In genomic region chr1:22189619-22190018, GRCh38 we compare ENCODE assay signal across 3 cellular contexts.
TF ChIP-seq lines count a peak whose summit lies in the region.

No MANE protein-coding gene starts in this region.

TF ChIP-seq in HepG2, 621 proteins besides CTCF, POLR2A, EP300 and RAD21 (continues in another document):
- TF ChIP-seq ATF6 (CRISPR knock-in tag; conservative IDR thresholded peaks at IDR 0.05) (no peak), ZNF552 (CRISPR knock-in tag; IDR thresholded peaks at IDR 0.05; ENCODE audit: borderline replicate concordance) (no peak), SOX5 (CRISPR knock-in tag; IDR thresholded peaks at IDR 0.05; ENCODE audit: borderline replicate concordance) (no peak), ZNF713 (CRISPR knock-in tag; IDR thresholded peaks at IDR 0.05) (no peak), ATF7-NPFF (CRISPR knock-in tag; IDR thresholded peaks at IDR 0.05; ENCODE audit: low read depth) (no peak), SNAPC2 (CRISPR knock-in tag; IDR thresholded peaks at IDR 0.05) (no peak), REST (IDR thresholded peaks at IDR 0.05; ENCODE audit: borderline replicate concordance in 1 of 2, low read depth in 1 of 2, low read length in 2 of 2) (0 out of 4 replicates have a peak, but pooled peaks of 1 of the 2 experiments have one; percentile 43), PHF5A (CRISPR knock-in tag; IDR thresholded peaks at IDR 0.05; ENCODE audit: low read depth, unreplicated experiment) (no peak), TBX2 (CRISPR knock-in tag; IDR thresholded peaks at IDR 0.05; ENCODE audit: borderline replicate concordance) (no peak), KMT2A (CRISPR knock-in tag; IDR thresholded peaks at IDR 0.05) (no peak), ZNF629 (CRISPR knock-in tag; conservative IDR thresholded peaks at IDR 0.05) (peak; percentile 33; the same call in 1 of the 2 replicates), SYNCRIP (IDR thresholded peaks at IDR 0.05; ENCODE audit: insufficient read depth, low read depth, low read length) (no peak), ZNF333 (CRISPR knock-in tag; IDR thresholded peaks at IDR 0.05; ENCODE audit: borderline replicate concordance) (no peak)
- TF ChIP-seq, protein P1, sequence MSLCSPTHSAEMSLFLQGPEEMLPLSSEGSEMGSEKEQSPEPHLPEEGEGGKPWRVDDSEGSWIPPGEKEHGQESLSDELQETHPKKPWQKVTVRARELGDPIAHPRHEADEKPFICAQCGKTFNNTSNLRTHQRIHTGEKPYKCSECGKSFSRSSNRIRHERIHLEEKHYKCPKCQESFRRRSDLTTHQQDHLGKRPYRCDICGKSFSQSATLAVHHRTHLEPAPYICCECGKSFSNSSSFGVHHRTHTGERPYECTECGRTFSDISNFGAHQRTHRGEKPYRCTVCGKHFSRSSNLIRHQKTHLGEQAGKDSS (CRISPR knock-in tag; IDR thresholded peaks at IDR 0.05; ENCODE audit: borderline replicate concordance, low read depth) = no peak

TF ChIP-seq in HEK293, 187 proteins besides CTCF, POLR2A, EP300 and RAD21:
- TF ChIP-seq ZBTB20 (tag by site-specific recombination; IDR thresholded peaks at IDR 0.05) = no peak
- TF ChIP-seq ZNF658 (tag by site-specific recombination; IDR thresholded peaks at IDR 0.05) = no peak
- TF ChIP-seq ZNF366 (tag by site-specific recombination; conservative IDR thresholded peaks at IDR 0.05) = no peak
- TF ChIP-seq REST (tag by site-specific recombination; IDR thresholded peaks at IDR 0.05) = 0 out of 2 replicates have a peak, but pooled peaks have one; percentile 50
- TF ChIP-seq KLF1 (tag by site-specific recombination; IDR thresholded peaks at IDR 0.05) = no peak

TF ChIP-seq in GM12878, 131 proteins besides CTCF, POLR2A, EP300 and RAD21:
- no peak for TF ChIP-seq NBN (IDR thresholded peaks at IDR 0.05)
- TF ChIP-seq RB1 (IDR thresholded peaks at IDR 0.05; ENCODE audit: borderline replicate concordance) = no peak
- TF ChIP-seq, protein P2, sequence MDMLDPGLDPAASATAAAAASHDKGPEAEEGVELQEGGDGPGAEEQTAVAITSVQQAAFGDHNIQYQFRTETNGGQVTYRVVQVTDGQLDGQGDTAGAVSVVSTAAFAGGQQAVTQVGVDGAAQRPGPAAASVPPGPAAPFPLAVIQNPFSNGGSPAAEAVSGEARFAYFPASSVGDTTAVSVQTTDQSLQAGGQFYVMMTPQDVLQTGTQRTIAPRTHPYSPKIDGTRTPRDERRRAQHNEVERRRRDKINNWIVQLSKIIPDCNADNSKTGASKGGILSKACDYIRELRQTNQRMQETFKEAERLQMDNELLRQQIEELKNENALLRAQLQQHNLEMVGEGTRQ (IDR thresholded peaks at IDR 0.05; ENCODE audit: borderline replicate concordance, low read depth, low read length) = no peak
- TF ChIP-seq REST (IDR thresholded peaks at IDR 0.05; ENCODE audit: low read depth, low read length) = peak; percentile 69; the same call in 1 of the 2 replicates
- no peak for TF ChIP-seq POU2F2 (IDR thresholded peaks at IDR 0.05; ENCODE audit: borderline replicate concordance, low read depth, low read length)
- no peak for TF ChIP-seq SMC3 (IDR thresholded peaks at IDR 0.05; ENCODE audit: borderline replicate concordance, low read length)
- no peak for TF ChIP-seq ZNF274 (IDR thresholded peaks at IDR 0.05; ENCODE audit: insufficient read depth, insufficient read length)
- TF ChIP-seq, protein P3, sequence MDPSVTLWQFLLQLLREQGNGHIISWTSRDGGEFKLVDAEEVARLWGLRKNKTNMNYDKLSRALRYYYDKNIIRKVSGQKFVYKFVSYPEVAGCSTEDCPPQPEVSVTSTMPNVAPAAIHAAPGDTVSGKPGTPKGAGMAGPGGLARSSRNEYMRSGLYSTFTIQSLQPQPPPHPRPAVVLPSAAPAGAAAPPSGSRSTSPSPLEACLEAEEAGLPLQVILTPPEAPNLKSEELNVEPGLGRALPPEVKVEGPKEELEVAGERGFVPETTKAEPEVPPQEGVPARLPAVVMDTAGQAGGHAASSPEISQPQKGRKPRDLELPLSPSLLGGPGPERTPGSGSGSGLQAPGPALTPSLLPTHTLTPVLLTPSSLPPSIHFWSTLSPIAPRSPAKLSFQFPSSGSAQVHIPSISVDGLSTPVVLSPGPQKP (IDR thresholded peaks at IDR 0.05; ENCODE audit: low read depth, low read length) = no peak
- no peak for TF ChIP-seq WRNIP1 (IDR thresholded peaks at IDR 0.05; ENCODE audit: borderline replicate concordance, low read depth, low read length)
TF ChIP-seq in GM12878: peak in this region for 1.
